8 cellular contexts compared by ENCODE assay signal in the genomic region with DNA sequence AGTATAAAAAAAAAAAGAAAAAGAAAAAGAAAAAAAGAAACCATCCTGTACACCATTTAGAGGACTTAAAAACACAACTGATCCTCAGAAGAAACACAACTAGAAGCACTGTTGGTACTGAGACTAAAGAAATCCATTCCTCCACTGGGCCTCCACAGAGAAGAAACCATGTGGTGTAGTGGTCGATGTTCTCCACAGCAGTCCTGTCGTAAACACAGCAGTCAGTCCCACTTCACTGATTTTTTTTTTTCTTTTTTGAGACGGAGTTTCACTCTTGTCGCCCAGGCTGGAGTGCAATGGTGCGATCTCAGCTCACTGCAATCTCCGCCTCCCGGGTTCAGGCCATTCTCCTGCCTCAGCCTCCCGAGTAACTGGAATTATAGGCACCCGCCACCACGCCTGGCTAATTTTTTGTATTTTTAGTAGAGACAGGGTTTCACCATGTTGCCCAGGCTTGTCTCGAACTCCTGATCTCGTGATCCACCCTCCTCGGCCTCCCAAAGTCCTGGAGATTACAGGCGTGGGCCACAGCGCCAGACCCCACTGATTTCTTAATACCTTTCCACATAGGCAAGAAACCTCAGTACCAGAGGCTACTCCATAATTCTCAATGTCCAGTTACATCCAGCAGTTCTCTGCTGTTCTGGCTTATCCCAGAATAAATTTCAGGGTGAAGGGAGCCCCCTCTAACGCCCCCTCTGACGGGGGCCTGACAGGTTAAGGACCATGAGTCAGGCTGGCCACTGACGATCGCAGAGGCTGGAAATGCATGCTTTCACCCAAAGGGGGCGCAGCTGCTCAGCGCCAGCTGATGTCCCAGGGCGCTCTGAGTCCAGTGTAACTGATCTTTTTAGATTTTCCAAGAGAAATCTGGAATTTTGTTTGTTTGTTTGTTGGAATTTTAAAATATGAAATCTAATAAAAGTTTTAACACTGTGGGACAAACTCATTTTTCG. TPM values are rescaled to one million over a fixed set of nuclear protein-coding genes. Genes with fewer than 3 reads are reported as not detected.
DNase-seq lines count a peak whose midpoint lies in the region; FAIRE-seq and TF ChIP-seq lines count a peak whose summit lies in the region.

No MANE protein-coding gene starts in this region.

- no peaks in the 10 kb centered on the region for H3K9me3 ChIP-seq in colonic mucosa
- H3K9me3 ChIP-seq in mesenchymal stem cell (ENCODE audit: control insufficient read depth, low read length): no peaks in the 10 kb centered on the region
- no peaks in the 10 kb centered on the region for H3K9me3 ChIP-seq in MG63

- no peak overlapping the region for H3K4me2 ChIP-seq in mesenchymal stem cell (ENCODE audit: low read length, poor library complexity, severe bottlenecking)

- H2BK5ac ChIP-seq in mesenchymal stem cell (ENCODE audit: low read depth, low read length, poor library complexity, severe bottlenecking): peak overlapping the region; percentile 31

- H2BK12ac ChIP-seq in mesenchymal stem cell (ENCODE audit: low read length in 2 of 2): no peak overlapping the region

- no peak overlapping the region for H4K8ac ChIP-seq in mesenchymal stem cell (ENCODE audit: low read length)

- no peak overlapping the region for H4K91ac ChIP-seq in mesenchymal stem cell (ENCODE audit: low read length)

- no peak overlapping the region for H3K18ac ChIP-seq in mesenchymal stem cell (ENCODE audit: low read depth in 1 of 2, low read length in 2 of 2)

- H3K9ac ChIP-seq in colonic mucosa (ENCODE audit: low read depth in 2 of 2, low read length in 2 of 2) (peak overlapping the region in 1 of 2 donors; percentile 61), mesenchymal stem cell (ENCODE audit: low read length) (peak overlapping the region; percentile 74)

- WGBS in mesenchymal stem cell: 64% methylated on average over 23 of the region's 23 CpGs

- H3K14ac ChIP-seq in mesenchymal stem cell (ENCODE audit: low read length in 2 of 2): no peak overlapping the region

- H3K27me3 ChIP-seq in colonic mucosa: no peaks in the 10 kb centered on the region
- H3K27me3 ChIP-seq in mesenchymal stem cell (ENCODE audit: control insufficient read depth in 1 of 2, insufficient read depth in 1 of 2, low read length in 2 of 2): peaks cover 0 to 17% of the 10 kb centered on the region in 2 experiments
- no peaks in the 10 kb centered on the region for H3K27me3 ChIP-seq in MG63

- H2BK120ac ChIP-seq in mesenchymal stem cell (ENCODE audit: low read depth, low read length): no peak overlapping the region

- FAIRE-seq in urothelium cell line (lab: Jason Lieb, UNC): no peak

- no peak overlapping the region for H3K4ac ChIP-seq in mesenchymal stem cell (ENCODE audit: low read depth in 1 of 2, low read length in 2 of 2)

- H2AK5ac ChIP-seq in mesenchymal stem cell (ENCODE audit: low read length, severe bottlenecking): no peak overlapping the region

- H3K4me1 ChIP-seq in colonic mucosa (no peaks in the 10 kb centered on the region), mesenchymal stem cell (ENCODE audit: control insufficient read depth, insufficient read depth, low read depth, low read length) (peaks cover 2% of the 10 kb centered on the region)

- H3K79me1 ChIP-seq in mesenchymal stem cell (replicated peaks; ENCODE audit: low read length, poor library complexity, severe bottlenecking): no peaks in the 10 kb centered on the region

- no peak overlapping the region for H2AFZ ChIP-seq in mesenchymal stem cell (ENCODE audit: low read depth, low read length)

- peak; percentile 91 for TF ChIP-seq CTCF in colonic mucosa (IDR thresholded peaks at IDR 0.05)

- H3K27ac ChIP-seq in colonic mucosa (peak overlapping the region; percentile 56), mesenchymal stem cell (ENCODE audit: low read length, poor library complexity, severe bottlenecking) (no peak overlapping the region)

- H2BK15ac ChIP-seq in mesenchymal stem cell (ENCODE audit: low read depth, poor library complexity, severe bottlenecking): no peak overlapping the region

- H3K36me3 ChIP-seq in colonic mucosa: no peaks in the 10 kb centered on the region
- H3K36me3 ChIP-seq in mesenchymal stem cell (ENCODE audit: control insufficient read depth in 1 of 2, insufficient read depth in 2 of 2, low read depth in 1 of 2, low read length in 2 of 2): no peaks in the 10 kb centered on the region
- no peaks in the 10 kb centered on the region for H3K36me3 ChIP-seq in MG63

- peak; percentile 47 for DNase-seq in activated CD4-positive, alpha-beta T cell treated with anti-CD3 and anti-CD28 coated beads for 48 hours
- no peak for DNase-seq in activated CD4-positive, alpha-beta T cell treated with anti-CD3 and anti-CD28 coated beads for 1 hour
- DNase-seq in NCI-H69 (lab: John Stamatoyannopoulos, UW): peak; percentile 40
- DNase-seq in colonic mucosa: peak; percentile 75
- DNase-seq in mesenchymal stem cell: peak; percentile 38
- DNase-seq in urothelium cell line (ENCODE audit: low spot score): peak; percentile 44
- no peak for DNase-seq in MG63
- DNase-seq in T-helper 9 cell: no peak

- intact Hi-C loops in colonic mucosa (cut with DNase I): loop anchor here (5.0 kb wide), 1 partner anchor 136 kb away; no protein-coding TSS in a partner anchor

- H3K23ac ChIP-seq in mesenchymal stem cell (ENCODE audit: low read length in 2 of 2): no peak overlapping the region

- H3K4me3 ChIP-seq in colonic mucosa (no peak overlapping the region), mesenchymal stem cell (ENCODE audit: insufficient read depth in 1 of 2, low read depth in 1 of 2, low read length in 2 of 2) (peak overlapping the region in 1 of 2 experiments; percentile 72), MG63 (no peak overlapping the region)

RNA-seq across cellular contexts. Expression of a gene that starts 24.8 kb away (rescaled TPM):
- 10 to 100 TPM; 44.2 to 48.2 TPM for total RNA-seq in colonic mucosa
- polyA plus RNA-seq in mesenchymal stem cell (2013, experiment 1 of 2): not detected
- not detected for polyA plus RNA-seq in mesenchymal stem cell (2013, experiment 2 of 2)
- 0.16 TPM in 1 of 2 replicates, not detected in the other for total RNA-seq in MG63 (2014; rRNA removed; shearing (Covaris generic); ENCODE audit: low replicate concordance)

RNA-seq across cellular contexts. Expression of a gene that starts 45.3 kb away (rescaled TPM):
- 10 to 100 TPM; 11.3 to 30.0 TPM for total RNA-seq in colonic mucosa
- 8.3 TPM for polyA plus RNA-seq in mesenchymal stem cell (2013, experiment 1 of 2)
- 8.3 TPM for polyA plus RNA-seq in mesenchymal stem cell (2013, experiment 2 of 2)
- 74.7 and 98.6 TPM in 2 replicates for total RNA-seq in MG63 (2014; rRNA removed; shearing (Covaris generic); ENCODE audit: low replicate concordance)

RNA-seq across cellular contexts. Expression of a gene that starts 59.4 kb away (rescaled TPM):
- 10 to 100 TPM in 1 of 2 donors, 1 to 10 TPM in 1; 6.8 to 15.1 TPM for total RNA-seq in colonic mucosa
- 0.17 TPM for polyA plus RNA-seq in mesenchymal stem cell (2013, experiment 1 of 2)
- polyA plus RNA-seq in mesenchymal stem cell (2013, experiment 2 of 2): 0.21 TPM
- total RNA-seq in MG63 (2014; rRNA removed; shearing (Covaris generic); ENCODE audit: low replicate concordance): 0.35 and 5.4 TPM in 2 replicates

RNA-seq across cellular contexts. Expression of a gene that starts 59.5 kb away (rescaled TPM):
- 10 to 100 TPM; 88.1 to 90.9 TPM for total RNA-seq in colonic mucosa
- polyA plus RNA-seq in mesenchymal stem cell (2013, experiment 1 of 2): 151 TPM
- 144 TPM for polyA plus RNA-seq in mesenchymal stem cell (2013, experiment 2 of 2)
- 69.3 and 75.6 TPM in 2 replicates for total RNA-seq in MG63 (2014; rRNA removed; shearing (Covaris generic); ENCODE audit: low replicate concordance)

Comparison
In these comparisons a context has a peak if more than half of its experiments do, and no peak if none do; other contexts are left out.
1. DNase-seq: peak in activated CD4-positive, alpha-beta T cell treated with anti-CD3 and anti-CD28 coated beads for 48 hours (single experiment), NCI-H69 (single experiment), colonic mucosa (single experiment), mesenchymal stem cell (single experiment) and urothelium cell line (single experiment); none in activated CD4-positive, alpha-beta T cell treated with anti-CD3 and anti-CD28 coated beads for 1 hour (single experiment), MG63 (single experiment) and T-helper 9 cell (single experiment).
2. RNA of a gene that starts 24.8 kb away (total RNA-seq): 44.2 to 48.2 TPM in colonic mucosa; 0.16 TPM in MG63; every median in the first group is over 10 times any median in the second.